Comparison of ENCODE assay signal across 15 cellular contexts in the genomic region with DNA sequence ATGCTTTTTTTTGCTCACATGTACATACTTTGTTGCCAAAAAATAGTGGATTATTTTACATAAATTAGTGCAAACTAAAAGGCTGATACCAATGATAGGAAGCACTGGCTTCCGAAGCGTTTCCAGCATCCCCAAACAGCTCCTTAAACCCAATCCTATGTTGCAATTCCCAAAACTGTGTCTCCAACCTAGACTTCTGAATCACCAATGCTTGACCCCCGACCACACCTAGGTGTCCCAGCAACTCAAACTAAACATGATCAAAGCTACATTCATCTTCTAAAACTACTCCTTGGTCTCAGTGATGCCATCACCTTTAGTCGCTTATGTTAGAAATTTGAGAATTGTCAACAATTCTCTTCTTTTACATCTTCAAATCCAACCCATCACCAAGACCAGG. TPM values are rescaled to one million over a fixed set of nuclear protein-coding genes. Genes with fewer than 3 reads are reported as not detected.
DNase-seq lines count a peak whose midpoint lies in the region; ATAC-seq, FAIRE-seq and TF ChIP-seq lines count a peak whose summit lies in the region.
"Had no signal": no experiment of that assay in that cellular context is flagged by ENCODE, and none has a peak within 500 bp of the region (broad histone marks: within the 10 kb centered on the region; RNA-seq: fewer than 3 reads in every experiment).

No MANE protein-coding gene starts in this region.

- H3K79me2 ChIP-seq in PC-9 (ENCODE audit: low read depth), result peaks cover 90% of the 10 kb centered on the region

- H3K27ac ChIP-seq in AG04450 (ENCODE audit: low read depth, low read length), result peak overlapping the region; percentile 83
- H3K27ac ChIP-seq in PC-9, result peak overlapping the region; percentile 97
- peak overlapping the region; percentile 79 to 92 (median 84) for H3K27ac ChIP-seq in sigmoid colon
- H3K27ac ChIP-seq: ovary had no signal

- H3K27me3 ChIP-seq in AG04450 (ENCODE audit: control insufficient read depth, insufficient read depth, low read length) (no peaks in the 10 kb centered on the region), PC-9 (ENCODE audit: insufficient read depth, low read depth) (no peaks in the 10 kb centered on the region), sigmoid colon (no peaks in the 10 kb centered on the region)
- H3K27me3 ChIP-seq: ovary had no signal

- TF ChIP-seq CTCF in AG04450 (IDR thresholded peaks at IDR 0.05; ENCODE audit: low read depth, low read length), result no peak
- no peak for TF ChIP-seq CTCF in PC-9 (conservative IDR thresholded peaks at IDR 0.05)
- no peak for TF ChIP-seq CTCF in fibroblast of mammary gland (conservative IDR thresholded peaks at IDR 0.05; ENCODE audit: control insufficient read depth, insufficient read depth, low read depth, low read length)
- TF ChIP-seq CTCF in sigmoid colon (IDR thresholded peaks at IDR 0.05), result no peak

- H3K4me3 ChIP-seq in AG04450 (ENCODE audit: low read depth, low read length), result peak overlapping the region; percentile 18
- peak overlapping the region; percentile 48; the same call in 1 of the 2 replicates for H3K4me3 ChIP-seq in PC-9
- H3K4me3 ChIP-seq in fibroblast of mammary gland (ENCODE audit: control insufficient read depth, low read depth, low read length), result no peak overlapping the region
- H3K4me3 ChIP-seq in sigmoid colon, result no peak overlapping the region
- H3K4me3 ChIP-seq: ovary had no signal

- no peak overlapping the region for H2AFZ ChIP-seq in PC-9

- H4K20me1 ChIP-seq in PC-9 (ENCODE audit: insufficient read depth), result no peaks in the 10 kb centered on the region

- H3K9me2 ChIP-seq in PC-9 (ENCODE audit: insufficient read depth), result no peaks in the 10 kb centered on the region

- H3F3A ChIP-seq in PC-9 (ENCODE audit: insufficient read depth, low read depth), result peaks cover 57% of the 10 kb centered on the region

- FAIRE-seq in H54 (lab: Jason Lieb, UNC), result no peak

- CTCF ChIA-PET in AG04450 (lab: Charles Lee) (interaction anchor here (0.6 kb wide), 1 partner anchor 145 kb away, joined by 3 read pairs; no protein-coding TSS in a partner anchor), PC-9 (lab: Charles Lee) (no interaction called here)

- no peak for TF ChIP-seq POLR2A in sigmoid colon (IDR thresholded peaks at IDR 0.05)
- no peak for TF ChIP-seq POLR2A in H54 (IDR thresholded peaks at IDR 0.05; ENCODE audit: low read depth, low read length)

- intact Hi-C loops in PC-9 (cut with micrococcal nuclease; ENCODE audit: unreplicated experiment), result no loop called here
- intact Hi-C loops in sigmoid colon (cut with DNase I), result no loop called here

- peak overlapping the region; percentile 94 for H3K4me2 ChIP-seq in PC-9

- TF ChIP-seq EP300 in sigmoid colon (IDR thresholded peaks at IDR 0.05), result no peak

- POLR2A ChIA-PET in AG04450 (lab: Yijun Ruan, JAX), result interaction anchor here (0.9 to 1.7 kb wide), 2 partner anchors 12 to 14 kb away, joined by 3 to 4 read pairs; no protein-coding TSS in a partner anchor
- POLR2A ChIA-PET in PC-9 (lab: Charles Lee; ENCODE audit: unreplicated experiment), result interaction anchor here (0.7 kb wide), 1 partner anchor 46 kb away, joined by 3 read pairs; no protein-coding TSS in a partner anchor

- no peak for ATAC-seq in GM19351 (IDR thresholded peaks at IDR 0.05; ENCODE audit: unreplicated experiment)

- H3K9me3 ChIP-seq in AG04450 (ENCODE audit: control insufficient read depth, insufficient read depth, low read length) (no peaks in the 10 kb centered on the region), PC-9 (ENCODE audit: insufficient read depth, low read depth) (no peaks in the 10 kb centered on the region), sigmoid colon (no peaks in the 10 kb centered on the region)
- H3K9me3 ChIP-seq: ovary had no signal

- DNase-seq in AG04450 (ENCODE audit: low read depth, low spot score) (no peak), PC-9 (peak in 1 of 2 experiments; percentile 81), fibroblast of mammary gland (ENCODE audit: low read depth) (peak; percentile 69), sigmoid colon (no peak), H54 (ENCODE audit: insufficient read length, low spot score) (no peak), Kasumi-1 (lab: John Stamatoyannopoulos, UW) (no peak), NCI-H187 treated with DMSO at 0.1 percent for 48 hours (lab: John Stamatoyannopoulos, UW) (no peak)
- DNase-seq: activated CD4-positive, alpha-beta T cell treated with anti-CD3 and anti-CD28 coated beads for 1 hour; activated CD8-positive, alpha-beta memory T cell treated with anti-CD3 and anti-CD28 coated beads, Interleukin-2, amount 50 U/mL, for 4 hours; DMS 273 treated with DMSO at 0.1 percent for 48 hours; effector CD8-positive, alpha-beta T cell; NCI-H2081; ovary; T-helper 1 cell had no signal

- no TSS peak for BruUV-seq in PC-9 (replicated peaks; lab: Mats Ljungman, UMichigan)

- H3K36me3 ChIP-seq in PC-9 (ENCODE audit: low read depth) (no peaks in the 10 kb centered on the region), sigmoid colon (no peaks in the 10 kb centered on the region)
- H3K36me3 ChIP-seq: ovary had no signal

- H3K4me1 ChIP-seq in PC-9 (replicated peaks; ENCODE audit: insufficient read depth), result peaks cover 96% of the 10 kb centered on the region
- H3K4me1 ChIP-seq in sigmoid colon, result peaks cover 0 to 70% (median 66%) of the 10 kb centered on the region in 4 donors

- WGBS in sigmoid colon, 2 donors, result 79 to 88% methylated on average over 4 of the region's 4 CpGs

RNA-seq across cellular contexts. Expression of gene ATP8B1, which starts 13.4 kb away (rescaled TPM):
- polyA plus RNA-seq in AG04450 (2011; rRNA removed) (59.8 and 77.6 TPM in 2 replicates), sigmoid colon (10 to 100 TPM; 24.0 to 94.1 (median 24.3) TPM)
- 73.5 and 97.0 TPM in 2 replicates for polyA minus RNA-seq in AG04450 (2011; rRNA and poly(A)+ RNA removed)
- total RNA-seq in PC-9 (2021) (16.7 and 23.4 TPM in 2 replicates), sigmoid colon (10 to 100 TPM in 2 of 4 donors, 1 to 10 TPM in 2; 8.1 to 18.0 (median 11.6) TPM)

Comparison
In these comparisons a context has a peak if more than half of its experiments do, and no peak if none do; other contexts are left out.
1. H3K4me3 ChIP-seq: peak in AG04450 (single experiment) and PC-9 (single experiment); none in fibroblast of mammary gland (single experiment) and sigmoid colon (0 of 4).
2. Peak in every context shown above with its lines, with median percentiles within 50 percentile points of each other: H3K27ac ChIP-seq.